In genomic region chr12:106685381-106685780, GRCh38 we compare ENCODE assay signal across 25 cellular contexts.
"Had no signal": no experiment of that assay in that cellular context is flagged by ENCODE, and none has a peak within 500 bp of the region (broad histone marks: within the 10 kb centered on the region; RNA-seq: fewer than 3 reads in every experiment).

No MANE protein-coding gene starts in this region.

- H3K9me3 Mint-ChIP-seq: IgD-negative memory B cell had no signal

- H3K4me3 Mint-ChIP-seq: IgD-negative memory B cell had no signal

- FAIRE-seq: HTR-8/SVneo, RCC 7860 had no signal

- H3K4me1 ChIP-seq: SJSA1 had no signal

- DNase-seq: KBM-7, MV-4-11, NCI-H1048, NCI-H1105, NCI-H1417, NCI-H1436 treated with DMSO at 0.1 percent for 48 hours, NCI-H1694, NCI-H187 treated with DMSO at 0.1 percent for 48 hours, NCI-H2029 treated with DMSO at 0.1 percent for 48 hours, NCI-H2171, NCI-H226, NCI-H446, NCI-H510A, NCI-H524 treated with DMSO at 0.1 percent for 48 hours, NCI-H69, NCI-H774, Right ventricle myocardium superior, RPMI8226, SIG-M5 had no signal

- H3K9me3 ChIP-seq: SJSA1 had no signal

- H3K4me1 Mint-ChIP-seq: IgD-negative memory B cell had no signal

- H3K27ac ChIP-seq: HL-60, SJSA1, SK-N-MC had no signal

- H3K4me3 ChIP-seq: SJSA1, SK-N-MC had no signal

- H3K36me3 Mint-ChIP-seq: IgD-negative memory B cell had no signal

- H3K27ac Mint-ChIP-seq: IgD-negative memory B cell had no signal

- H3K36me3 ChIP-seq: SJSA1 had no signal

- H3K27me3 ChIP-seq: SJSA1 had no signal
